24 cellular contexts compared by ENCODE assay signal in genomic region chr13:55234311-55234710, GRCh38.
DNase-seq lines count a peak whose midpoint lies in the region; TF ChIP-seq lines count a peak whose summit lies in the region.
"Had no signal": no experiment of that assay in that cellular context is flagged by ENCODE, and none has a peak within 500 bp of the region (broad histone marks: within the 10 kb centered on the region; RNA-seq: fewer than 3 reads in every experiment).

No MANE protein-coding gene starts in this region.

- TF ChIP-seq CTCF in osteocyte (IDR thresholded peaks at IDR 0.05) (no peak), dorsolateral prefrontal cortex (IDR thresholded peaks at IDR 0.05 in 54 of 56, conservative IDR thresholded peaks at IDR 0.05 in 2 of 56; ENCODE audit: low read depth in 1 of 56, partially characterized antibody in 56 of 56) (no peak)

- H3K27ac ChIP-seq in dorsolateral prefrontal cortex: no peak overlapping the region
- H3K27ac ChIP-seq: BLaER1 had no signal

- DNase-seq in HT1080 (ENCODE audit: low read depth) (peak; percentile 3), head of caudate nucleus (peak in 34 of 42 donors; percentile 4 to 80 (median 29)), putamen (ENCODE audit: low spot score) (peak; percentile 42), RPMI8226 (no peak), osteocyte (ENCODE audit: extremely low spot score, unreplicated experiment) (no peak), dorsolateral prefrontal cortex (no peak)
- DNase-seq: 8988T; ACHN; BE2C; C1 segment of cervical spinal cord; CD4-positive, alpha-beta memory T cell; CD4-positive, CD25-positive, alpha-beta regulatory T cell; CD8-positive, alpha-beta memory T cell; COR-L47; DMS 273 treated with DMSO at 0.1 percent for 48 hours; DMS153; DMS53; DMS79; DND-41; EL; GDM1 had no signal

- no peak overlapping the region for H3K27ac Mint-ChIP-seq in osteocyte (ENCODE audit: unreplicated experiment)
- H3K27ac Mint-ChIP-seq: CD14-positive monocyte; CD4-positive, alpha-beta memory T cell; CD4-positive, CD25-positive, alpha-beta regulatory T cell had no signal

- peaks cover under 1% of the 10 kb centered on the region for H3K4me1 Mint-ChIP-seq in osteocyte (ENCODE audit: unreplicated experiment)
- H3K4me1 Mint-ChIP-seq: CD14-positive monocyte; CD4-positive, alpha-beta memory T cell; CD4-positive, CD25-positive, alpha-beta regulatory T cell; CD8-positive, alpha-beta memory T cell had no signal

- no peak overlapping the region for H3K4me3 Mint-ChIP-seq in osteocyte (ENCODE audit: unreplicated experiment)
- H3K4me3 Mint-ChIP-seq: CD14-positive monocyte; CD4-positive, alpha-beta memory T cell; CD4-positive, CD25-positive, alpha-beta regulatory T cell; CD8-positive, alpha-beta memory T cell had no signal

- no peaks in the 10 kb centered on the region for H3K9me3 Mint-ChIP-seq in osteocyte (ENCODE audit: unreplicated experiment)

- H3K27me3 Mint-ChIP-seq in osteocyte (ENCODE audit: unreplicated experiment): peaks cover under 1% of the 10 kb centered on the region
- H3K27me3 Mint-ChIP-seq: CD4-positive, alpha-beta memory T cell; CD4-positive, CD25-positive, alpha-beta regulatory T cell; CD8-positive, alpha-beta memory T cell had no signal

- no peaks in the 10 kb centered on the region for H3K36me3 Mint-ChIP-seq in osteocyte (ENCODE audit: unreplicated experiment)
- H3K36me3 Mint-ChIP-seq: CD14-positive monocyte; CD4-positive, alpha-beta memory T cell; CD4-positive, CD25-positive, alpha-beta regulatory T cell; CD8-positive, alpha-beta memory T cell had no signal

- H3K4me3 ChIP-seq in dorsolateral prefrontal cortex: no peak overlapping the region
- H3K4me3 ChIP-seq: BLaER1, GM12878 had no signal

- H3K27me3 ChIP-seq in dorsolateral prefrontal cortex: peaks cover 0 to 7% (median 0%) of the 10 kb centered on the region in 45 donors
- H3K27me3 ChIP-seq: BE2C, BLaER1 had no signal

- intact Hi-C loops in head of caudate nucleus (cut with DNase I) (no loop called here), dorsolateral prefrontal cortex (cut with DNase I) (no loop called here)

Comparison
In these comparisons a context has a peak if more than half of its experiments do, and no peak if none do; other contexts are left out.
1. DNase-seq: peak in HT1080 (single experiment), head of caudate nucleus (34 of 42) and putamen (single experiment); none in RPMI8226 (single experiment), osteocyte (single experiment) and dorsolateral prefrontal cortex (0 of 10).